11 cellular contexts compared by ENCODE assay signal in genomic region chr3:115436767-115437301, GRCh38.
DNase-seq lines count a peak whose midpoint lies in the region; ATAC-seq, FAIRE-seq and TF ChIP-seq lines count a peak whose summit lies in the region.
"Had no signal": no experiment of that assay in that cellular context is flagged by ENCODE, and none has a peak within 500 bp of the region (broad histone marks: within the 10 kb centered on the region; RNA-seq: fewer than 3 reads in every experiment).

No MANE protein-coding gene starts in this region.

- H3K4me3 ChIP-seq in breast epithelium (no peak overlapping the region), tibial artery (no peak overlapping the region)

- ATAC-seq in GM19397 (IDR thresholded peaks at IDR 0.05; ENCODE audit: unreplicated experiment) = no peak
- ATAC-seq: activated T-cell treated with anti-CD3 and anti-CD28 coated beads, Interleukin-2, amount 50 U/mL, for 4 hours had no signal

- H3K4me1 Mint-ChIP-seq in MCF 10A (ENCODE audit: insufficient read depth, unreplicated experiment) = peaks cover 13% of the 10 kb centered on the region

- intact Hi-C loops in MCF 10A (cut with micrococcal nuclease) (loop anchor here (1.0 to 10.0 kb wide), 9 partner anchors 200 to 612 kb away; partner anchors contain the start of gene ZBTB20), breast epithelium (cut with DNase I; ENCODE audit: low total_unique reads) (no loop called here), tibial artery (cut with DNase I; ENCODE audit: low total_unique reads) (no loop called here)

- POLR2A ChIA-PET in MCF 10A (lab: Yijun Ruan, JAX) = interaction anchor here (0.9 to 1.5 kb wide), 2 partner anchors 12 to 219 kb away, joined by 3 to 4 read pairs; no protein-coding TSS in a partner anchor

- CTCF ChIA-PET in MCF 10A (lab: Yijun Ruan, JAX) = interaction anchor here (0.5 to 1.9 kb wide), 7 partner anchors 9 to 604 kb away, joined by 3 to 13 read pairs (median 4); no protein-coding TSS in a partner anchor

- TF ChIP-seq POLR2A in breast epithelium (IDR thresholded peaks at IDR 0.05) = no peak

- BruUV-seq in MCF 10A (replicated peaks; lab: Mats Ljungman, UMichigan) = no TSS peak

- no peak overlapping the region for H3K27ac ChIP-seq in breast epithelium
- no peak overlapping the region for H3K27ac ChIP-seq in tibial artery

- H3K27ac Mint-ChIP-seq in MCF 10A (ENCODE audit: low read depth, unreplicated experiment) = no peak overlapping the region

- peak; percentile 45 for TF ChIP-seq CTCF in MCF 10A (IDR thresholded peaks at IDR 0.05; ENCODE audit: unreplicated experiment)
- TF ChIP-seq CTCF in breast epithelium (IDR thresholded peaks at IDR 0.05) = no peak
- peak in 1 of 2 experiments; percentile 7 for TF ChIP-seq CTCF in tibial artery (IDR thresholded peaks at IDR 0.05)

- DNase-seq in MCF 10A (ENCODE audit: unreplicated experiment) = peak; percentile 95
- DNase-seq in breast epithelium (ENCODE audit: low spot score in 2 of 2) = no peak
- peak; percentile 88 for DNase-seq in RCC 7860 (ENCODE audit: low spot score)
- DNase-seq in fibroblast of gingiva (ENCODE audit: low read depth) = peak; percentile 95
- peak; percentile 84 for DNase-seq in urothelium cell line (ENCODE audit: low spot score)
- DNase-seq in tibial artery = no peak
- DNase-seq in GF-D8 (lab: John Stamatoyannopoulos, UW) = no peak
- DNase-seq: activated T-cell treated with anti-CD3 and anti-CD28 coated beads, Interleukin-2, amount 50 U/mL, for 4 hours; DMS79; H7 had no signal

- H3K9me3 ChIP-seq in breast epithelium = no peaks in the 10 kb centered on the region
- H3K9me3 ChIP-seq in tibial artery = no peaks in the 10 kb centered on the region

- no peaks in the 10 kb centered on the region for H3K9me3 Mint-ChIP-seq in MCF 10A (ENCODE audit: unreplicated experiment)
- H3K9me3 Mint-ChIP-seq: activated T-cell treated with anti-CD3 and anti-CD28 coated beads, Interleukin-2, amount 50 U/mL, for 4 hours had no signal

- no peak overlapping the region for H3K4me3 Mint-ChIP-seq in MCF 10A (ENCODE audit: unreplicated experiment)
- H3K4me3 Mint-ChIP-seq: activated T-cell treated with anti-CD3 and anti-CD28 coated beads, Interleukin-2, amount 50 U/mL, for 4 hours had no signal

- FAIRE-seq in RCC 7860 (lab: Jason Lieb, UNC) (peak; percentile 83), urothelium cell line (lab: Jason Lieb, UNC) (peak; percentile 88)

- H3K27me3 ChIP-seq in breast epithelium (no peaks in the 10 kb centered on the region), tibial artery (no peaks in the 10 kb centered on the region)

- H3K36me3 Mint-ChIP-seq in MCF 10A (ENCODE audit: insufficient read depth, unreplicated experiment) = no peaks in the 10 kb centered on the region

- no peaks in the 10 kb centered on the region for H3K27me3 Mint-ChIP-seq in MCF 10A (ENCODE audit: insufficient read depth, unreplicated experiment)

- H3K4me1 ChIP-seq in breast epithelium (no peaks in the 10 kb centered on the region), tibial artery (peaks cover 0 to 3% (median 0%) of the 10 kb centered on the region in 4 donors)

- H3K36me3 ChIP-seq in breast epithelium = no peaks in the 10 kb centered on the region
- H3K36me3 ChIP-seq in tibial artery = no peaks in the 10 kb centered on the region

Comparison
In these comparisons a context has a peak if more than half of its experiments do, and no peak if none do; other contexts are left out.
1. DNase-seq: peak in MCF 10A (single experiment), RCC 7860 (single experiment), fibroblast of gingiva (single experiment) and urothelium cell line (single experiment); none in breast epithelium (0 of 2), tibial artery (0 of 2) and GF-D8 (single experiment).